In the genomic region with DNA sequence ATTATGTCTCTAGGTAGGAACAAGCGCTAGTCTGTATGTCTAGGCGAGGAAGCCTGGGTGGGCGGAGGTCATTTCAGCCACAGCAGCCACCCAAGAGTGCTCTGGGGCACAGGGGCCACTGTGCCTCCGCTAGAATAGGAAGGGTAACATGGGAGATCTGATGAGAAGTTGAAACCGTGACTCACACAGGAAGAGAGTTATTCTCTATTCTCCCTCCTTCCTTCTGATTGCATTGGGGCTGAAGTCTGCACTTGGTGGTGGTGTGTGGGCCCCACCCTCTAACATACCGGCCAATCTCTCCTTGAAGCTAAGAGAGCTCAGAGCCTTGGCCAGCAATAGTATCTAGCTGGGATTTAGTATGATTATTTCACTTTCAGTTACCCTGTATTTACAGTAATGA, we compare ENCODE assay signal across 9 cellular contexts. TPM values are rescaled to one million over a fixed set of nuclear protein-coding genes. Genes with fewer than 3 reads are reported as not detected.
DNase-seq lines count a peak whose midpoint lies in the region; ATAC-seq and TF ChIP-seq lines count a peak whose summit lies in the region.
"Had no signal": no experiment of that assay in that cellular context is flagged by ENCODE, and none has a peak within 500 bp of the region (broad histone marks: within the 10 kb centered on the region; RNA-seq: fewer than 3 reads in every experiment).

No MANE protein-coding gene starts in this region.

- peaks cover 25% of the 10 kb centered on the region for H3K4me1 Mint-ChIP-seq in activated CD4-positive, alpha-beta T cell treated with anti-CD3 and anti-CD28 coated beads, Interleukin-2, amount 10 ng/mL, durations not matched to agents 7 days and 5 days

- H3K36me3 ChIP-seq in PC-3 (ENCODE audit: low read depth, low read length) (no peaks in the 10 kb centered on the region), mucosa of descending colon (ENCODE audit: low read depth) (no peaks in the 10 kb centered on the region)

- no peaks in the 10 kb centered on the region for H3F3A ChIP-seq in PC-3 (ENCODE audit: low read length, unreplicated experiment)

- no peaks in the 10 kb centered on the region for H4K20me1 ChIP-seq in PC-3 (ENCODE audit: low read length)

- TF ChIP-seq CTCF in PC-3 (conservative IDR thresholded peaks at IDR 0.05; ENCODE audit: low read depth, low read length) (no peak), mucosa of descending colon (IDR thresholded peaks at IDR 0.05) (no peak)

- no peaks in the 10 kb centered on the region for H3K4me1 ChIP-seq in PC-3 (ENCODE audit: insufficient read depth, low read length)
- no peaks in the 10 kb centered on the region for H3K4me1 ChIP-seq in mucosa of descending colon (ENCODE audit: low read depth)

- H3K9me2 ChIP-seq in PC-3 (replicated peaks; ENCODE audit: low read length), result no peaks in the 10 kb centered on the region

- H3K4me3 ChIP-seq in PC-3 (ENCODE audit: low read length) (no peak overlapping the region), mucosa of descending colon (no peak overlapping the region)
- H3K4me3 ChIP-seq: SK-N-MC had no signal

- POLR2A ChIA-PET in activated CD4-positive, alpha-beta T cell treated with anti-CD3 and anti-CD28 coated beads, Interleukin-2, amount 10 ng/mL, durations not matched to agents 7 days and 5 days (lab: Charles Lee), result no interaction called here
- POLR2A ChIA-PET in PC-3 (lab: Charles Lee; ENCODE audit: unreplicated experiment), result no interaction called here

- H3K9me3 ChIP-seq in PC-3 (ENCODE audit: low read length) (no peaks in the 10 kb centered on the region), mucosa of descending colon (no peaks in the 10 kb centered on the region)

- no peaks in the 10 kb centered on the region for H3K9me3 Mint-ChIP-seq in activated CD4-positive, alpha-beta T cell treated with anti-CD3 and anti-CD28 coated beads, Interleukin-2, amount 10 ng/mL, durations not matched to agents 7 days and 5 days

- no peaks in the 10 kb centered on the region for H3K27me3 ChIP-seq in PC-3 (ENCODE audit: low read length)

- H3K27ac ChIP-seq in PC-3 (ENCODE audit: low read length), result no peak overlapping the region
- H3K27ac ChIP-seq: SK-N-MC had no signal

- H3K9ac ChIP-seq in PC-3 (ENCODE audit: low read length), result no peak overlapping the region

- H2AFZ ChIP-seq in PC-3 (ENCODE audit: low read length), result no peak overlapping the region

- no peak overlapping the region for H3K4me3 Mint-ChIP-seq in activated CD4-positive, alpha-beta T cell treated with anti-CD3 and anti-CD28 coated beads, Interleukin-2, amount 10 ng/mL, durations not matched to agents 7 days and 5 days

- H3K4me2 ChIP-seq in PC-3 (ENCODE audit: low read length), result no peak overlapping the region

- peak; percentile 20 for DNase-seq in activated CD4-positive, alpha-beta T cell treated with anti-CD3 and anti-CD28 coated beads, Interleukin-2, amount 10 ng/mL, durations not matched to agents 7 days and 5 days
- DNase-seq in activated CD4-positive, alpha-beta T cell treated with anti-CD3 and anti-CD28 coated beads for 1 hour, result no peak
- DNase-seq in PC-3, result no peak
- DNase-seq in mucosa of descending colon, result peak in 1 of 3 donors; percentile 23
- no peak for DNase-seq in head of caudate nucleus
- DNase-seq in stimulated activated CD4-positive, alpha-beta T cell treated with anti-CD3 and anti-CD28 coated beads, Interleukin-2, amount 100 ng/mL, for 48 hours, result no peak
- no peak for DNase-seq in AG08395 (ENCODE audit: low spot score)

- H3K36me3 Mint-ChIP-seq in activated CD4-positive, alpha-beta T cell treated with anti-CD3 and anti-CD28 coated beads, Interleukin-2, amount 10 ng/mL, durations not matched to agents 7 days and 5 days (ENCODE audit: low read depth), result peaks cover 46% of the 10 kb centered on the region

- peak overlapping the region; percentile 86 for H3K27ac Mint-ChIP-seq in activated CD4-positive, alpha-beta T cell treated with anti-CD3 and anti-CD28 coated beads, Interleukin-2, amount 10 ng/mL, durations not matched to agents 7 days and 5 days

- CTCF ChIA-PET in activated CD4-positive, alpha-beta T cell treated with anti-CD3 and anti-CD28 coated beads, Interleukin-2, amount 10 ng/mL, durations not matched to agents 7 days and 5 days (lab: Charles Lee), result interaction anchor here (0.8 to 1.2 kb wide), 3 partner anchors 21 to 258 kb away, joined by 3 to 4 read pairs (median 4); partner anchors contain the start of gene GGACT
- CTCF ChIA-PET in PC-3 (lab: Charles Lee), result no interaction called here

- BruUV-seq in PC-3 (replicated peaks; lab: Mats Ljungman, UMichigan), result no TSS peak

- intact Hi-C loops in PC-3 (cut with micrococcal nuclease), result no loop called here
- intact Hi-C loops in mucosa of descending colon (cut with DNase I, micrococcal nuclease), result no loop called here
- intact Hi-C loops in head of caudate nucleus (cut with DNase I), result no loop called here

- no peaks in the 10 kb centered on the region for H3K79me2 ChIP-seq in PC-3 (ENCODE audit: low read length)

- ATAC-seq in HG02852 (IDR thresholded peaks at IDR 0.05; ENCODE audit: unreplicated experiment) (peak; percentile 87), PC-3 (peak; percentile 20; the same call in 1 of the 2 replicates), mucosa of descending colon (peak; percentile 94)

- H3K27me3 Mint-ChIP-seq in activated CD4-positive, alpha-beta T cell treated with anti-CD3 and anti-CD28 coated beads, Interleukin-2, amount 10 ng/mL, durations not matched to agents 7 days and 5 days, result no peaks in the 10 kb centered on the region

RNA-seq across cellular contexts. Expression of gene GGACT, which starts 20.3 kb away (rescaled TPM):
- total RNA-seq in activated CD4-positive, alpha-beta T cell treated with anti-CD3 and anti-CD28 coated beads, Interleukin-2, amount 10 ng/mL, durations not matched to agents 7 days and 5 days, result 1 to 10 TPM; 4.7 to 9.9 TPM
- total RNA-seq in PC-3 (2014; rRNA removed) (0.40 and 0.77 TPM in 2 replicates), mucosa of descending colon (1 to 10 TPM; 4.8 to 9.2 (median 7.8) TPM)

Comparison
In these comparisons a context has a peak if more than half of its experiments do, and no peak if none do; other contexts are left out.
1. ATAC-seq: peak in every context shown above with its lines; median percentile 94 in mucosa of descending colon; 87 in HG02852; 20 in PC-3.